In genomic region chr1:36941579-36941978, GRCh38 we compare ENCODE assay signal across 26 cellular contexts.
"Had no signal": no experiment of that assay in that cellular context is flagged by ENCODE, and none has a peak within 500 bp of the region (broad histone marks: within the 10 kb centered on the region; RNA-seq: fewer than 3 reads in every experiment).

No MANE protein-coding gene starts in this region.

- H3K4me3 ChIP-seq: ovary, skin epidermis, testis, transverse colon had no signal

- FAIRE-seq: bronchial epithelial cell, kidney had no signal

- H3K27ac ChIP-seq: ovary, skin epidermis, testis, transverse colon had no signal

- H3K4me1 ChIP-seq: transverse colon had no signal

- H3K9me3 ChIP-seq: ovary, testis, transverse colon had no signal

- H3K27me3 ChIP-seq: ovary, testis had no signal

- DNase-seq: activated CD4-positive, alpha-beta T cell treated with anti-CD3 and anti-CD28 coated beads for 48 hours; activated CD4-positive, alpha-beta T cell treated with anti-CD3 and anti-CD28 coated beads, Interleukin-2, amount 50 U/mL, for 48 hours; activated CD8-positive, alpha-beta memory T cell treated with anti-CD3 and anti-CD28 coated beads for 24 hours; activated effector memory CD4-positive, alpha-beta T cell treated with Interleukin-2 at 50 U/mL for 16 hours; activated naive CD4-positive, alpha-beta T cell treated with Interleukin-2 at 50 U/mL for 16 hours; anterior cingulate cortex; foreskin fibroblast; head of caudate nucleus; hippocampal formation; immature natural killer cell; kidney; left colon; mammary epithelial cell; naive B cell; nephron progenitor cell; ovary; stimulated activated CD4-positive, alpha-beta T cell treated with anti-CD3 and anti-CD28 coated beads, Interleukin-12 subunit alpha, Interleukin-12 subunit beta, amount 100 ng/mL, for 4 hours; stimulated activated CD4-positive, alpha-beta T cell treated with anti-CD3 and anti-CD28 coated beads, Interleukin-4, amount 100 ng/mL, for 1 hour; stimulated activated naive CD8-positive, alpha-beta T cell treated with anti-CD3 and anti-CD28 coated beads, Interleukin-15, Interleukin-2, amounts not matched to agents 100 U/mL and 50 U/mL, for 24 hours; testis; transverse colon had no signal

- ATAC-seq: activated CD4-positive, CD25-positive, alpha-beta regulatory T cell treated with anti-CD3 and anti-CD28 coated beads, Interleukin-2, amount 50 U/mL, for 24 hours; esophagus mucosa; left colon; sciatic nerve; stimulated activated naive CD8-positive, alpha-beta T cell treated with anti-CD3 and anti-CD28 coated beads, Interleukin-15, Interleukin-2, amounts not matched to agents 100 U/mL and 50 U/mL, for 24 hours had no signal

- H3K36me3 ChIP-seq: ovary, transverse colon had no signal
